In genomic region chr6:156890627-156891300, GRCh38 we compare ENCODE assay signal across 21 cellular contexts.
DNase-seq lines count a peak whose midpoint lies in the region; ATAC-seq and TF ChIP-seq lines count a peak whose summit lies in the region.
"Had no signal": no experiment of that assay in that cellular context is flagged by ENCODE, and none has a peak within 500 bp of the region (broad histone marks: within the 10 kb centered on the region; RNA-seq: fewer than 3 reads in every experiment).

No MANE protein-coding gene starts in this region.

- H3K36me3 Mint-ChIP-seq in HFFc6 (ENCODE audit: low read depth), result no peaks in the 10 kb centered on the region
- peaks cover 0 to 6% (median 5%) of the 10 kb centered on the region in 5 donors for H3K36me3 Mint-ChIP-seq in naive thymus-derived CD4-positive, alpha-beta T cell
- H3K36me3 Mint-ChIP-seq in CD14-positive monocyte, result peaks cover 3 to 4% of the 10 kb centered on the region in 2 donors

- H3K4ac ChIP-seq in mesenchymal stem cell (ENCODE audit: low read depth in 1 of 2, low read length in 2 of 2), result no peak overlapping the region

- H3K18ac ChIP-seq in mesenchymal stem cell (ENCODE audit: low read depth in 1 of 2, low read length in 2 of 2), result no peak overlapping the region

- H3K4me3 ChIP-seq in body of pancreas (no peak overlapping the region), mesenchymal stem cell (ENCODE audit: insufficient read depth in 1 of 2, low read depth in 1 of 2, low read length in 2 of 2) (no peak overlapping the region), BE2C (ENCODE audit: low read depth, low read length) (no peak overlapping the region)
- no peak overlapping the region for H3K4me3 ChIP-seq in naive thymus-derived CD4-positive, alpha-beta T cell (ENCODE audit: low read length)
- H3K4me3 ChIP-seq: mucosa of descending colon, sigmoid colon, SJSA1 had no signal

- peak; percentile 18 for ATAC-seq in body of pancreas
- ATAC-seq in naive thymus-derived CD4-positive, alpha-beta T cell, result no peak
- ATAC-seq: HCT116, mucosa of descending colon had no signal

- no peak overlapping the region for H2BK15ac ChIP-seq in mesenchymal stem cell (ENCODE audit: low read depth, poor library complexity, severe bottlenecking)

- no peak overlapping the region for H4K8ac ChIP-seq in mesenchymal stem cell (ENCODE audit: low read length)

- no peak overlapping the region for H3K23ac ChIP-seq in mesenchymal stem cell (ENCODE audit: low read length in 2 of 2)

- H3K4me1 ChIP-seq in body of pancreas (peaks cover 25% of the 10 kb centered on the region), mesenchymal stem cell (ENCODE audit: control insufficient read depth, insufficient read depth, low read depth, low read length) (peaks cover 2% of the 10 kb centered on the region), BE2C (peaks cover 21% of the 10 kb centered on the region)
- H3K4me1 ChIP-seq in naive thymus-derived CD4-positive, alpha-beta T cell (ENCODE audit: control insufficient read depth in 2 of 2, insufficient read depth in 2 of 2, low read length in 2 of 2), result peaks cover 6 to 21% of the 10 kb centered on the region in 2 donors
- H3K4me1 ChIP-seq: SJSA1 had no signal

- TF ChIP-seq CTCF in HFFc6 (IDR thresholded peaks at IDR 0.05) (no peak), body of pancreas (IDR thresholded peaks at IDR 0.05) (no peak), CD14-positive monocyte (IDR thresholded peaks at IDR 0.05) (no peak), BE2C (IDR thresholded peaks at IDR 0.05; ENCODE audit: low read depth, low read length) (no peak)

- POLR2A ChIA-PET in naive thymus-derived CD4-positive, alpha-beta T cell (lab: Charles Lee), result interaction anchor here (1.8 kb wide), 1 partner anchor 111 kb away, joined by 5 read pairs; no protein-coding TSS in a partner anchor

- H2AFZ ChIP-seq in mesenchymal stem cell (ENCODE audit: low read depth, low read length), result no peak overlapping the region

- no peaks in the 10 kb centered on the region for H3K9me3 Mint-ChIP-seq in HFFc6
- H3K9me3 Mint-ChIP-seq in naive thymus-derived CD4-positive, alpha-beta T cell, result peaks cover 0 to 2% (median 0%) of the 10 kb centered on the region in 11 donors
- H3K9me3 Mint-ChIP-seq in CD14-positive monocyte, result no peaks in the 10 kb centered on the region
- H3K9me3 Mint-ChIP-seq: T-helper 2 cell treated with Interferon-gamma antibody and Interleukin-4, amounts not matched to agents 5 μg/mL and 100 μg/mL, for 36 hours had no signal

- H3K27ac ChIP-seq in body of pancreas (peak overlapping the region in 2 of 4 donors; percentile 10 to 35), mesenchymal stem cell (ENCODE audit: low read length, poor library complexity, severe bottlenecking) (no peak overlapping the region)
- no peak overlapping the region for H3K27ac ChIP-seq in naive thymus-derived CD4-positive, alpha-beta T cell (ENCODE audit: low read depth, low read length)
- H3K27ac ChIP-seq: sigmoid colon, SJSA1 had no signal

- H3K4me1 Mint-ChIP-seq in HFFc6 (ENCODE audit: low read depth), result peaks cover 18% of the 10 kb centered on the region
- peaks cover 8 to 89% (median 82%) of the 10 kb centered on the region in 7 donors for H3K4me1 Mint-ChIP-seq in naive thymus-derived CD4-positive, alpha-beta T cell
- peaks cover 15% of the 10 kb centered on the region for H3K4me1 Mint-ChIP-seq in CD14-positive monocyte

- no peak overlapping the region for H2BK5ac ChIP-seq in mesenchymal stem cell (ENCODE audit: low read depth, low read length, poor library complexity, severe bottlenecking)

- no peak overlapping the region for H3K14ac ChIP-seq in mesenchymal stem cell (ENCODE audit: low read length in 2 of 2)

- no peak overlapping the region for H3K4me3 Mint-ChIP-seq in HFFc6
- H3K4me3 Mint-ChIP-seq in naive thymus-derived CD4-positive, alpha-beta T cell, result no peak overlapping the region
- no peak overlapping the region for H3K4me3 Mint-ChIP-seq in CD14-positive monocyte
- H3K4me3 Mint-ChIP-seq: T-helper 2 cell treated with Interferon-gamma antibody and Interleukin-4, amounts not matched to agents 5 μg/mL and 100 μg/mL, for 36 hours had no signal

- H2BK120ac ChIP-seq in mesenchymal stem cell (ENCODE audit: low read depth, low read length), result no peak overlapping the region

- TF ChIP-seq POLR2A in body of pancreas (IDR thresholded peaks at IDR 0.05), result no peak

- intact Hi-C loops in body of pancreas (cut with DNase I) (no loop called here), CD14-positive monocyte (cut with micrococcal nuclease) (no loop called here)
- intact Hi-C loops in naive thymus-derived CD4-positive, alpha-beta T cell (cut with micrococcal nuclease), result loop anchor here in 1 of 2 donors (1.0 kb wide), 1 partner anchor 8 kb away; no protein-coding TSS in a partner anchor

- no peak overlapping the region for H2AK5ac ChIP-seq in mesenchymal stem cell (ENCODE audit: low read length, severe bottlenecking)

- H3K27me3 Mint-ChIP-seq in HFFc6 (ENCODE audit: insufficient read depth) (no peaks in the 10 kb centered on the region), CD14-positive monocyte (ENCODE audit: low read depth in 3 of 3) (no peaks in the 10 kb centered on the region)
- no peaks in the 10 kb centered on the region for H3K27me3 Mint-ChIP-seq in naive thymus-derived CD4-positive, alpha-beta T cell

- H3K9me3 ChIP-seq in body of pancreas, result no peaks in the 10 kb centered on the region
- H3K9me3 ChIP-seq in mesenchymal stem cell (ENCODE audit: control insufficient read depth, low read length), result no peaks in the 10 kb centered on the region
- no peaks in the 10 kb centered on the region for H3K9me3 ChIP-seq in naive thymus-derived CD4-positive, alpha-beta T cell (ENCODE audit: control insufficient read depth in 2 of 3, low read length in 3 of 3)
- H3K9me3 ChIP-seq in BE2C, result no peaks in the 10 kb centered on the region
- H3K9me3 ChIP-seq: mucosa of descending colon, sigmoid colon, SJSA1 had no signal

- no peak overlapping the region for H4K91ac ChIP-seq in mesenchymal stem cell (ENCODE audit: low read length)

- CTCF ChIA-PET in naive thymus-derived CD4-positive, alpha-beta T cell (lab: Charles Lee), result interaction anchor here (1.6 kb wide), 1 partner anchor 20 kb away, joined by 4 read pairs; no protein-coding TSS in a partner anchor

- no peak overlapping the region for H2BK12ac ChIP-seq in mesenchymal stem cell (ENCODE audit: low read length in 2 of 2)

- no peak overlapping the region for H3K9ac ChIP-seq in mesenchymal stem cell (ENCODE audit: low read length)

- H3K36me3 ChIP-seq in body of pancreas (replicated peaks in 1 of 2; ENCODE audit: insufficient read depth in 1 of 2, low read depth in 2 of 2), result no peaks in the 10 kb centered on the region
- peaks cover 0 to 4% of the 10 kb centered on the region in 2 experiments for H3K36me3 ChIP-seq in mesenchymal stem cell (ENCODE audit: control insufficient read depth in 1 of 2, insufficient read depth in 2 of 2, low read depth in 1 of 2, low read length in 2 of 2)
- no peaks in the 10 kb centered on the region for H3K36me3 ChIP-seq in naive thymus-derived CD4-positive, alpha-beta T cell (ENCODE audit: control insufficient read depth in 2 of 3, insufficient read depth in 3 of 3, low read length in 3 of 3)
- H3K36me3 ChIP-seq in BE2C, result no peaks in the 10 kb centered on the region
- H3K36me3 ChIP-seq: sigmoid colon, SJSA1 had no signal

- 0 out of 2 replicates have a peak overlapping the region, but pooled peaks have one; percentile 2 for H3K27ac Mint-ChIP-seq in HFFc6
- H3K27ac Mint-ChIP-seq in naive thymus-derived CD4-positive, alpha-beta T cell, result peak overlapping the region in 3 of 9 donors; percentile 40 to 46 (median 41)
- peak overlapping the region in 3 of 7 donors; percentile 37 to 45 (median 42) for H3K27ac Mint-ChIP-seq in CD14-positive monocyte
- H3K27ac Mint-ChIP-seq: T-helper 2 cell treated with Interferon-gamma antibody and Interleukin-4, amounts not matched to agents 5 μg/mL and 100 μg/mL, for 36 hours had no signal

- H3K4me2 ChIP-seq in mesenchymal stem cell (ENCODE audit: low read length, poor library complexity, severe bottlenecking), result no peak overlapping the region

- H3K27me3 ChIP-seq in body of pancreas (no peaks in the 10 kb centered on the region), mesenchymal stem cell (ENCODE audit: control insufficient read depth in 1 of 2, insufficient read depth in 1 of 2, low read length in 2 of 2) (no peaks in the 10 kb centered on the region), BE2C (no peaks in the 10 kb centered on the region)
- no peaks in the 10 kb centered on the region for H3K27me3 ChIP-seq in naive thymus-derived CD4-positive, alpha-beta T cell (ENCODE audit: control insufficient read depth in 2 of 2, insufficient read depth in 2 of 2, low read length in 2 of 2)
- H3K27me3 ChIP-seq: sigmoid colon, SJSA1 had no signal

- peak; percentile 16 for DNase-seq in AG20443 (ENCODE audit: low spot score)
- no peak for DNase-seq in HFFc6
- DNase-seq in body of pancreas, result no peak
- DNase-seq in mesenchymal stem cell, result peak; percentile 46
- no peak for DNase-seq in naive thymus-derived CD4-positive, alpha-beta T cell
- DNase-seq in COR-L47 (lab: John Stamatoyannopoulos, UW), result no peak
- DNase-seq in CD14-positive monocyte (ENCODE audit: low spot score), result no peak
- DNase-seq in BE2C, result no peak
- DNase-seq: AML-193; central memory CD4-positive, alpha-beta T cell; effector CD4-positive, alpha-beta T cell; mucosa of descending colon; MV-4-11; NCI-H2081 treated with DMSO at 0.1 percent for 48 hours; NCI-H69; OCI-M1; sigmoid colon; stimulated activated CD4-positive, alpha-beta T cell treated with anti-CD3 and anti-CD28 coated beads, Interleukin-2, amount 100 ng/mL, for 24 hours had no signal

- H3K79me1 ChIP-seq in mesenchymal stem cell (replicated peaks; ENCODE audit: low read length, poor library complexity, severe bottlenecking), result peaks cover 24% of the 10 kb centered on the region

- WGBS in body of pancreas, 2 donors, result 40% methylated on average over 2 of the region's 2 CpGs
- WGBS in mesenchymal stem cell, result 20% methylated on average over 1 of the region's 2 CpGs

Comparison
In these comparisons a context has a peak if more than half of its experiments do, and no peak if none do; other contexts are left out.
1. DNase-seq: peak in AG20443 (single experiment) and mesenchymal stem cell (single experiment); none in HFFc6 (single experiment), body of pancreas (0 of 4), naive thymus-derived CD4-positive, alpha-beta T cell (0 of 9), COR-L47 (single experiment), CD14-positive monocyte (single experiment) and BE2C (single experiment).